ENCODE assay signal across 8 cellular contexts in genomic region chr2:219596954-219597551, GRCh38. TPM values are rescaled to one million over a fixed set of nuclear protein-coding genes. Genes with fewer than 3 reads are reported as not detected.
DNase-seq lines count a peak whose midpoint lies in the region; ATAC-seq and TF ChIP-seq lines count a peak whose summit lies in the region.

No MANE protein-coding gene starts in this region.

- no peaks in the 10 kb centered on the region for H3K9me3 ChIP-seq in Panc1 (ENCODE audit: control insufficient read depth, insufficient read depth, low read depth, low read length)

- H3K27ac Mint-ChIP-seq in nephron: peak overlapping the region; percentile 100

- intact Hi-C loops in Panc1 (cut with micrococcal nuclease; ENCODE audit: unreplicated experiment): no loop called here

- TF ChIP-seq CTCF in Panc1 (IDR thresholded peaks at IDR 0.05) (no peak), epithelial cell of esophagus (IDR thresholded peaks at IDR 0.05; ENCODE audit: insufficient read depth, low read depth, low read length, missing control alignments) (no peak), nephron (IDR thresholded peaks at IDR 0.05; ENCODE audit: unreplicated experiment in 3 of 3) (no peak)

- in situ Hi-C loops in Panc1 (cut with HindIII; ENCODE audit: low pct_unique_long_range_greater_than_20kb, low sequenced_read_pairs): no loop called here

- peaks cover 53% of the 10 kb centered on the region for H3K4me1 Mint-ChIP-seq in nephron

- H3K4me1 ChIP-seq in Panc1 (ENCODE audit: control insufficient read depth, insufficient read depth, low read length): peaks cover 7% of the 10 kb centered on the region; the same call in 1 of the 2 replicates

- H3K27me3 Mint-ChIP-seq in nephron (ENCODE audit: low read depth): no peaks in the 10 kb centered on the region

- peak overlapping the region; percentile 99 for H3K27ac ChIP-seq in Panc1 (ENCODE audit: low read length)

- TSS peak; percentile 96 for BruUV-seq in Panc1 (replicated peaks; lab: Mats Ljungman, UMichigan)

- no peaks in the 10 kb centered on the region for H3K9me3 Mint-ChIP-seq in nephron

- CTCF ChIA-PET in Panc1 (lab: Charles Lee): no interaction called here

- no peaks in the 10 kb centered on the region for H3K27me3 ChIP-seq in Panc1 (ENCODE audit: control insufficient read depth, insufficient read depth, low read length)

- peak overlapping the region; percentile 95 to 97 (median 97) for H3K4me3 Mint-ChIP-seq in nephron

- POLR2A ChIA-PET in Panc1 (lab: Charles Lee): interaction anchor here (0.8 to 1.1 kb wide), 2 partner anchors 26 to 210 kb away, joined by 3 read pairs; partner anchors contain the start of genes INHA and OBSL1

- H3K36me3 Mint-ChIP-seq in nephron (ENCODE audit: low read depth): peaks cover 12% of the 10 kb centered on the region

- peak; percentile 33 for DNase-seq in NCI-H1694 treated with DMSO at 0.1 percent for 48 hours (lab: John Stamatoyannopoulos, UW)
- DNase-seq in NCI-H1694 (lab: John Stamatoyannopoulos, UW): no peak
- peak; percentile 22 for DNase-seq in Panc1 (ENCODE audit: low read depth, low spot score)
- no peak for DNase-seq in epithelial cell of esophagus (ENCODE audit: low read depth)
- no peak for DNase-seq in activated effector memory CD4-positive, alpha-beta T cell treated with anti-CD3 and anti-CD28 coated beads, Interleukin-2, amount 50 U/mL, for 16 hours
- no peak for DNase-seq in T-helper 9 cell

- peaks cover 2% of the 10 kb centered on the region; the same call in 1 of the 2 replicates for H3K36me3 ChIP-seq in Panc1 (ENCODE audit: control insufficient read depth, insufficient read depth, low read length)

- peak; percentile 2 for ATAC-seq in HG02763 (IDR thresholded peaks at IDR 0.05; ENCODE audit: unreplicated experiment)
- peak; percentile 13 for ATAC-seq in Panc1

- H3K4me3 ChIP-seq in Panc1 (ENCODE audit: low read depth in 2 of 2, low read length in 2 of 2) (peak overlapping the region; percentile 78 to 93), epithelial cell of esophagus (ENCODE audit: low read length) (peak overlapping the region; percentile 77)

RNA-seq across cellular contexts. Expression of gene STK11IP, which starts 0.6 kb away (rescaled TPM):
- 48.2 TPM for total RNA-seq in Panc1 (2021; ENCODE audit: unreplicated experiment)
- polyA plus RNA-seq in Panc1 (2012; ENCODE audit: insufficient read length): 36.1 TPM

RNA-seq across cellular contexts. Expression of gene INHA, which starts 24.9 kb away (rescaled TPM):
- total RNA-seq in Panc1 (2021; ENCODE audit: unreplicated experiment): 1.2 TPM
- 2.3 TPM for polyA plus RNA-seq in Panc1 (2012; ENCODE audit: insufficient read length)

RNA-seq across cellular contexts. Expression of gene OBSL1, which starts 25.7 kb away (rescaled TPM):
- total RNA-seq in Panc1 (2021; ENCODE audit: unreplicated experiment): 25.5 TPM
- polyA plus RNA-seq in Panc1 (2012; ENCODE audit: insufficient read length): 53.9 TPM

RNA-seq across cellular contexts. Expression of gene SLC4A3, which starts 30.4 kb away (rescaled TPM):
- 13.5 TPM for total RNA-seq in Panc1 (2021; ENCODE audit: unreplicated experiment)
- polyA plus RNA-seq in Panc1 (2012; ENCODE audit: insufficient read length): 22.5 TPM

RNA-seq across cellular contexts. Expression of gene TMEM198, which starts 53.2 kb away (rescaled TPM):
- 2.3 TPM for total RNA-seq in Panc1 (2021; ENCODE audit: unreplicated experiment)
- 3.5 TPM for polyA plus RNA-seq in Panc1 (2012; ENCODE audit: insufficient read length)

Comparison
In these comparisons a context has a peak if more than half of its experiments do, and no peak if none do; other contexts are left out.
1. DNase-seq: peak in NCI-H1694 treated with DMSO at 0.1 percent for 48 hours (single experiment) and Panc1 (single experiment); none in NCI-H1694 (single experiment), epithelial cell of esophagus (single experiment), activated effector memory CD4-positive, alpha-beta T cell treated with anti-CD3 and anti-CD28 coated beads, Interleukin-2, amount 50 U/mL, for 16 hours (single experiment) and T-helper 9 cell (single experiment).